ENCODE assay signal across 19 cellular contexts in the genomic region with DNA sequence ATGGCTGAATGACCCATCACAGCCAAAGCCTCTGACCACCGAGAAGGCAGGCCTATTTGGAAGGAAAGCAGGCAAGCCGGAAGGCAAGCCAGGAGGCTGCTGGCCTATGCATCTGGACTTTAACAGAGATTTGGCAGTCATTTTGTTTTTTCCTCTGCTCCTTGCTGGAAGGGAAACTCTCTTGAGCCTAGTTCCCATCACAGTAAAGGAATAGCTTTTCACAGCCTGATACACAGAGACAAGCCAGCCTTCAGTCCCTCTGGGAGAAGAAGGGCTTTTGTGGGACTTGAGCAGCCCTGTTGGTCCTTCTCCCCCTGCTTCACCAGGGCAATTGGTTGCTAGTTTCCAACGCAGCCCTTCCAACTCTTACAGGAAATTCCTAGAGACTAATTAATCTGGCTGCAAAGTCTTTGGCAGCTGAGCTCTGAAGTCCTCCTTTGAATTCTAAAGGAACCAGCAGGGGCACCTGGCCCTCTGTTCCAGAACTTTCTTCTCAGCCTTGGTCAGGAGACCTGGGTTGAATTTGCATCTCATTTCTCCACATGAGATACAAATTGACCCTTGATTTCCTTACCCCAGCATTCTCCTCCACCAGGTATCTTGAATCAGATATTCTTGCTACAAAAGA.
DNase-seq lines count a peak whose midpoint lies in the region; ATAC-seq and TF ChIP-seq lines count a peak whose summit lies in the region.
"Had no signal": no experiment of that assay in that cellular context is flagged by ENCODE, and none has a peak within 500 bp of the region (broad histone marks: within the 10 kb centered on the region; RNA-seq: fewer than 3 reads in every experiment).

No MANE protein-coding gene starts in this region.

- H3K27ac Mint-ChIP-seq in CD4-positive, alpha-beta T cell, result no peak overlapping the region
- H3K27ac Mint-ChIP-seq: activated naive CD8-positive, alpha-beta T cell treated with anti-CD3 and anti-CD28 coated beads for 36 hours; endodermal cell had no signal

- peak; percentile 76 for DNase-seq in Ammon's horn (ENCODE audit: low spot score)
- DNase-seq in dorsolateral prefrontal cortex, result no peak
- peak; percentile 14 for DNase-seq in left kidney (ENCODE audit: low read depth, low spot score)
- DNase-seq in sciatic nerve (ENCODE audit: low spot score), result no peak
- no peak for DNase-seq in CD4-positive, alpha-beta T cell
- no peak for DNase-seq in lower leg skin (ENCODE audit: low spot score in 2 of 2)
- DNase-seq in COLO668 (lab: John Stamatoyannopoulos, UW; ENCODE audit: unreplicated experiment), result no peak
- DNase-seq: activated naive CD8-positive, alpha-beta T cell treated with anti-CD3 and anti-CD28 coated beads for 36 hours; activated T-cell treated with anti-CD3 and anti-CD28 coated beads, Interleukin-2, amount 50 U/mL, for 1 hour; endodermal cell; foreskin fibroblast; mesenchymal stem cell; NCI-H748 treated with DMSO at 0.1 percent for 48 hours; upper lobe of right lung had no signal

- H3K4me3 Mint-ChIP-seq in CD4-positive, alpha-beta T cell, result no peak overlapping the region
- H3K4me3 Mint-ChIP-seq: activated naive CD8-positive, alpha-beta T cell treated with anti-CD3 and anti-CD28 coated beads for 36 hours; endodermal cell had no signal

- TF ChIP-seq CTCF in dorsolateral prefrontal cortex (IDR thresholded peaks at IDR 0.05 in 54 of 56, conservative IDR thresholded peaks at IDR 0.05 in 2 of 56; ENCODE audit: low read depth in 1 of 56, partially characterized antibody in 56 of 56) (no peak), lower leg skin (IDR thresholded peaks at IDR 0.05) (no peak)
- TF ChIP-seq CTCF in CD4-positive, alpha-beta T cell (IDR thresholded peaks at IDR 0.05), result no peak

- H3K4me3 ChIP-seq in dorsolateral prefrontal cortex (no peak overlapping the region), lower leg skin (ENCODE audit: low read depth, poor library complexity, severe bottlenecking) (no peak overlapping the region)
- H3K4me3 ChIP-seq: cardiac muscle cell, K562, skin epidermis, upper lobe of right lung had no signal

- H3K4me1 Mint-ChIP-seq in CD4-positive, alpha-beta T cell (ENCODE audit: low read depth), result no peaks in the 10 kb centered on the region
- H3K4me1 Mint-ChIP-seq: activated naive CD8-positive, alpha-beta T cell treated with anti-CD3 and anti-CD28 coated beads for 36 hours had no signal

- H3K9me3 Mint-ChIP-seq in CD4-positive, alpha-beta T cell, result no peaks in the 10 kb centered on the region
- H3K9me3 Mint-ChIP-seq: activated naive CD8-positive, alpha-beta T cell treated with anti-CD3 and anti-CD28 coated beads for 36 hours; endodermal cell had no signal

- peak; percentile 41 for ATAC-seq in sciatic nerve
- no peak for ATAC-seq in CD4-positive, alpha-beta T cell (ENCODE audit: poor library complexity)
- ATAC-seq in GM21447 (IDR thresholded peaks at IDR 0.05; ENCODE audit: unreplicated experiment), result no peak
- ATAC-seq: K562, upper lobe of right lung had no signal

- intact Hi-C loops in dorsolateral prefrontal cortex (cut with DNase I) (no loop called here), sciatic nerve (cut with DNase I) (no loop called here), lower leg skin (cut with DNase I; ENCODE audit: low total_unique reads) (no loop called here)
- intact Hi-C loops in CD4-positive, alpha-beta T cell (cut with DNase I, micrococcal nuclease), result no loop called here

- TF ChIP-seq POLR2A in lower leg skin (IDR thresholded peaks at IDR 0.05), result no peak

- CTCF ChIA-PET in CD4-positive, alpha-beta T cell (lab: Charles Lee), result no interaction called here

- H3K27me3 Mint-ChIP-seq in CD4-positive, alpha-beta T cell, result peaks cover 7% of the 10 kb centered on the region
- H3K27me3 Mint-ChIP-seq: activated naive CD8-positive, alpha-beta T cell treated with anti-CD3 and anti-CD28 coated beads for 36 hours had no signal

- H3K36me3 Mint-ChIP-seq in CD4-positive, alpha-beta T cell (ENCODE audit: low read depth), result no peaks in the 10 kb centered on the region
- H3K36me3 Mint-ChIP-seq: activated naive CD8-positive, alpha-beta T cell treated with anti-CD3 and anti-CD28 coated beads for 36 hours had no signal

- POLR2A ChIA-PET in CD4-positive, alpha-beta T cell (lab: Charles Lee), result no interaction called here

- peak overlapping the region in 39 of 59 donors; percentile 15 to 78 (median 55) for H3K27ac ChIP-seq in dorsolateral prefrontal cortex
- no peak overlapping the region for H3K27ac ChIP-seq in CD4-positive, alpha-beta T cell (ENCODE audit: low read depth, low read length)
- H3K27ac ChIP-seq: cardiac muscle cell, HL-60, upper lobe of right lung had no signal

- H3K27me3 ChIP-seq in dorsolateral prefrontal cortex, result no peaks in the 10 kb centered on the region
- H3K27me3 ChIP-seq in CD4-positive, alpha-beta T cell (ENCODE audit: control insufficient read depth, insufficient read depth, low read length), result no peaks in the 10 kb centered on the region
- H3K27me3 ChIP-seq: cardiac muscle cell, upper lobe of right lung had no signal

- WGBS in lower leg skin, 2 donors, result 40 to 46% methylated on average over 3 of the region's 3 CpGs

- H3K9me3 ChIP-seq in CD4-positive, alpha-beta T cell (ENCODE audit: control insufficient read depth, low read length), result no peaks in the 10 kb centered on the region
- H3K9me3 ChIP-seq: upper lobe of right lung had no signal

Comparison
In these comparisons a context has a peak if more than half of its experiments do, and no peak if none do; other contexts are left out.
1. DNase-seq: peak in Ammon's horn (single experiment) and left kidney (single experiment); none in dorsolateral prefrontal cortex (0 of 10), sciatic nerve (single experiment), CD4-positive, alpha-beta T cell (0 of 10), lower leg skin (0 of 2) and COLO668 (single experiment).